ENCODE assay signal across 7 cellular contexts in genomic region chr19:50090706-50091105, GRCh38.
DNase-seq lines count a peak whose midpoint lies in the region; ATAC-seq, FAIRE-seq and TF ChIP-seq lines count a peak whose summit lies in the region.
"Not testable (repeated sequence)": the region's sequence is repeated elsewhere in the genome, so short reads cannot be mapped to it uniquely, and the experiment has no call there.

No MANE protein-coding gene starts in this region.

- H3K9me2 ChIP-seq in Karpas-422 (replicated peaks; ENCODE audit: insufficient read depth, low read length) = not testable (repeated sequence)

- H3K4me2 ChIP-seq in Karpas-422 (ENCODE audit: low read depth, low read length, poor library complexity, severe bottlenecking); HepG2 (ENCODE audit: low read depth, low read length): not testable (repeated sequence)

- not testable (repeated sequence) for H3K27ac ChIP-seq in Karpas-422 (ENCODE audit: low read length); HepG2 (ENCODE audit: extremely low read length, insufficient read depth, low read length)

- not testable (repeated sequence) for TF ChIP-seq RAD21 in HepG2 (CRISPR knock-in tag; IDR thresholded peaks at IDR 0.05)

- TF ChIP-seq CTCF in GM10248 (IDR thresholded peaks at IDR 0.05; ENCODE audit: control extremely low read depth, extremely low read depth, low read depth, missing control alignments) = peak; percentile 20
- peak; percentile 63 for TF ChIP-seq CTCF in HepG2 (CRISPR knock-in tag; IDR thresholded peaks at IDR 0.05)

- H2AFZ ChIP-seq in Karpas-422 (ENCODE audit: low read length); HepG2 (ENCODE audit: low read length): not testable (repeated sequence)

- DNase-seq in GM10248 (ENCODE audit: extremely low spot score) = not testable (repeated sequence)
- peak; percentile 79 for DNase-seq in Karpas-422
- peak; percentile 14 for DNase-seq in T-helper 2 cell treated with Interferon-gamma antibody and Interleukin-4, amounts not matched to agents 5 μg/mL and 100 μg/mL, for 36 hours (ENCODE audit: low spot score)
- peak; percentile 79 for DNase-seq in activated CD8-positive, alpha-beta memory T cell treated with anti-CD3 and anti-CD28 coated beads, Interleukin-2, amount 50 U/mL, for 48 hours
- peak; percentile 60 for DNase-seq in activated naive CD8-positive, alpha-beta T cell treated with anti-CD3 and anti-CD28 coated beads, Interleukin-2, amount 50 U/mL, for 24 hours
- peak; percentile 54 for DNase-seq in HepG2 (ENCODE audit: low spot score)
- peak; percentile 24 to 30 for DNase-seq in stimulated activated CD4-positive, alpha-beta T cell treated with anti-CD3 and anti-CD28 coated beads, Interleukin-4, amount 100 ng/mL, for 4 hours

- H4K20me1 ChIP-seq in Karpas-422 (ENCODE audit: insufficient read depth, low read depth, low read length); HepG2 (ENCODE audit: insufficient read depth, low read length): not testable (repeated sequence)

- not testable (repeated sequence) for H3K9me3 Mint-ChIP-seq in T-helper 2 cell treated with Interferon-gamma antibody and Interleukin-4, amounts not matched to agents 5 μg/mL and 100 μg/mL, for 36 hours; activated naive CD8-positive, alpha-beta T cell treated with anti-CD3 and anti-CD28 coated beads, Interleukin-2, amount 50 U/mL, for 24 hours

- H3K4me3 ChIP-seq in Karpas-422 (ENCODE audit: low read length); HepG2 (replicated peaks in 1 of 3; ENCODE audit: insufficient read depth in 1 of 3, low read depth in 2 of 3, low read length in 3 of 3): not testable (repeated sequence)

- TF ChIP-seq POLR2A in HepG2 (IDR thresholded peaks at IDR 0.05; ENCODE audit: insufficient read depth in 1 of 2, low read depth in 2 of 2, low read length in 2 of 2) = not testable (repeated sequence)

- POLR2A ChIA-PET in GM10248 (lab: Yijun Ruan, JAX); HepG2 (lab: Yijun Ruan, JAX): not testable (repeated sequence)

- not testable (repeated sequence) for H3K36me3 Mint-ChIP-seq in T-helper 2 cell treated with Interferon-gamma antibody and Interleukin-4, amounts not matched to agents 5 μg/mL and 100 μg/mL, for 36 hours (ENCODE audit: low read depth); activated naive CD8-positive, alpha-beta T cell treated with anti-CD3 and anti-CD28 coated beads, Interleukin-2, amount 50 U/mL, for 24 hours (ENCODE audit: low read depth)

- 37% methylated on average over 10 of the region's 10 CpGs for WGBS in HepG2 (ENCODE audit: low lambda C conversion rate)

- in situ Hi-C loops in HepG2 (cut with HindIII; ENCODE audit: extremely low pct_ligation_motif_present, low pct_unique_long_range_greater_than_20kb) = not testable (repeated sequence)

- not testable (repeated sequence) for H3K27ac Mint-ChIP-seq in T-helper 2 cell treated with Interferon-gamma antibody and Interleukin-4, amounts not matched to agents 5 μg/mL and 100 μg/mL, for 36 hours
- H3K27ac Mint-ChIP-seq in activated naive CD8-positive, alpha-beta T cell treated with anti-CD3 and anti-CD28 coated beads, Interleukin-2, amount 50 U/mL, for 24 hours = peak overlapping the region; percentile 46

- not testable (repeated sequence) for H3K9ac ChIP-seq in Karpas-422 (ENCODE audit: low read length); HepG2 (ENCODE audit: insufficient read depth, low read depth, low read length)

- not testable (repeated sequence) for H3K4me1 ChIP-seq in Karpas-422 (ENCODE audit: low read length); HepG2 (ENCODE audit: insufficient read depth, low read length)

- intact Hi-C loops in HepG2 (cut with micrococcal nuclease; ENCODE audit: unreplicated experiment) = not testable (repeated sequence)

- H3K27me3 ChIP-seq in Karpas-422 (ENCODE audit: low read length); HepG2 (ENCODE audit: control insufficient read depth in 1 of 2, insufficient read depth in 2 of 2, low read length in 2 of 2): not testable (repeated sequence)

- peak; percentile 80 for ATAC-seq in activated naive CD8-positive, alpha-beta T cell treated with anti-CD3 and anti-CD28 coated beads, Interleukin-2, amount 50 U/mL, for 24 hours
- peak; percentile 65 for ATAC-seq in HepG2

- CTCF ChIA-PET in GM10248 (lab: Yijun Ruan, JAX); HepG2 (lab: Yijun Ruan, JAX; ENCODE audit: low intra/inter-chr PET ratio, low total read pairs): not testable (repeated sequence)

- H3K4me1 Mint-ChIP-seq in T-helper 2 cell treated with Interferon-gamma antibody and Interleukin-4, amounts not matched to agents 5 μg/mL and 100 μg/mL, for 36 hours (ENCODE audit: low read depth); activated naive CD8-positive, alpha-beta T cell treated with anti-CD3 and anti-CD28 coated beads, Interleukin-2, amount 50 U/mL, for 24 hours: not testable (repeated sequence)

- H3K27me3 Mint-ChIP-seq in T-helper 2 cell treated with Interferon-gamma antibody and Interleukin-4, amounts not matched to agents 5 μg/mL and 100 μg/mL, for 36 hours (ENCODE audit: low read depth); activated naive CD8-positive, alpha-beta T cell treated with anti-CD3 and anti-CD28 coated beads, Interleukin-2, amount 50 U/mL, for 24 hours: not testable (repeated sequence)

- H3K9me3 ChIP-seq in Karpas-422 (ENCODE audit: low read length); HepG2 (ENCODE audit: low read length): not testable (repeated sequence)

- not testable (repeated sequence) for BruUV-seq in HepG2 (replicated peaks; lab: Mats Ljungman, UMichigan)

- H3K4me3 Mint-ChIP-seq in T-helper 2 cell treated with Interferon-gamma antibody and Interleukin-4, amounts not matched to agents 5 μg/mL and 100 μg/mL, for 36 hours; activated naive CD8-positive, alpha-beta T cell treated with anti-CD3 and anti-CD28 coated beads, Interleukin-2, amount 50 U/mL, for 24 hours: not testable (repeated sequence)

- peak; percentile 15 for FAIRE-seq in HepG2 (lab: Jason Lieb, UNC)

- not testable (repeated sequence) for H3K79me2 ChIP-seq in Karpas-422 (ENCODE audit: low read length); HepG2 (ENCODE audit: insufficient read depth, low read length)

- H3K36me3 ChIP-seq in Karpas-422 (ENCODE audit: insufficient read depth, low read length); HepG2 (replicated peaks in 1 of 2; ENCODE audit: control insufficient read depth in 1 of 2, insufficient read depth in 2 of 2, low read length in 2 of 2): not testable (repeated sequence)

- TF ChIP-seq EP300 in HepG2 (IDR thresholded peaks at IDR 0.05; ENCODE audit: low read depth in 2 of 2, low read length in 2 of 2); HepG2 (CRISPR knock-in tag; IDR thresholded peaks at IDR 0.05; ENCODE audit: borderline replicate concordance): not testable (repeated sequence)

TF ChIP-seq in HepG2, 621 proteins besides CTCF, POLR2A, EP300 and RAD21:
- peak; percentile 24; the same call in 1 of the 2 replicates for TF ChIP-seq NR2C2 (CRISPR knock-in tag; IDR thresholded peaks at IDR 0.05; ENCODE audit: borderline replicate concordance)
- peak; percentile 34; the same call in 1 of the 2 replicates for TF ChIP-seq NFYC (CRISPR knock-in tag; IDR thresholded peaks at IDR 0.05)
- 0 out of 2 replicates have a peak, but pooled peaks have one; percentile 17 for TF ChIP-seq STAG1 (CRISPR knock-in tag; IDR thresholded peaks at IDR 0.05)
- 0 out of 2 replicates have a peak, but pooled peaks have one; percentile 40 for TF ChIP-seq NFYB (CRISPR knock-in tag; IDR thresholded peaks at IDR 0.05)
